Comparison of ENCODE assay signal across 1 cellular context in the genomic region with DNA sequence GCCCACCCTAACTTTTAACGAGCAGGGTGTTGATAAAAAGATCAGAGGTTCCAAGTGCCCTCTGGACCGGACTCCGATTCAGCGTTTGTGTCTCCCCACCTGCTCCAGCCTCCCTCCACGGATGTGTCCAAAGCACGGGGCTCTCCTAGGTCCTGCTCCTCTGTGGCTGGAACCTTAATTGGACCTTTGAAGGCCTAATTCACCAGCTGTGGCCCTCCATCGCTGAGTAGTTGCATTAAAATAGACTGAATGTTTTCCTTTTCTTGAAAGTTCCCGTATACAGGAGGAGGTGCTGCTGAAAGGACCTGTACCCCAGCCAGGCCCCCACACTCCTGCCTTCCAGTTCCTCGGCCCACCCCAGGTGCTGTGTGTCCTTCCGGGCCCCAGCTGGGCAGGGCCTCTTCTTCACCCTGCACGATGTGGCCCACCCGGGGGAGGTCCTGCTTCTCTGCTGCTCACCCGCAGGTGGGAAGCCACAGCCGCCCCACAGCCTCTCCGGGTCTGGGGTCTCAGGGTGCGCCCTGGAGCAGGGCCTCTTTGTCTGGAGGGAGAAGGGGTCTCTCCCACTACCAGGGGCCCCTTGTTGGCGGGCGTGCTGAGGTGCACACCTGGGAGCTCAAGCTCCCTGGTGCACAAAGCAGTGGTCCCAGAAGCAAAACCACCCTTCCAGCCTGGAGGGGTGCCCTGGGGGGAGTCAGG.
TF ChIP-seq lines count a peak whose summit lies in the region.

No MANE protein-coding gene starts in this region.

TF ChIP-seq in HCT116, 20 proteins besides CTCF, POLR2A, EP300 and RAD21 (continued from another document):
- TF ChIP-seq FOSL1 (IDR thresholded peaks at IDR 0.05; ENCODE audit: low read depth) (no peak), JUND (IDR thresholded peaks at IDR 0.05) (no peak), SRF (IDR thresholded peaks at IDR 0.05; ENCODE audit: low read depth) (no peak)
